ENCODE assay signal across 25 cellular contexts in genomic region chr4:165443276-165443675, GRCh38.
"Had no signal": no experiment of that assay in that cellular context is flagged by ENCODE, and none has a peak within 500 bp of the region (broad histone marks: within the 10 kb centered on the region; RNA-seq: fewer than 3 reads in every experiment).

No MANE protein-coding gene starts in this region.

- DNase-seq: activated CD4-positive, alpha-beta T cell treated with anti-CD3 and anti-CD28 coated beads for 4 hours; activated CD4-positive, alpha-beta T cell treated with anti-CD3 and anti-CD28 coated beads, Interleukin-2, amount 50 U/mL, for 48 hours; activated CD8-positive, alpha-beta memory T cell treated with anti-CD3 and anti-CD28 coated beads, Interleukin-2, amount 10 ng/mL, durations not matched to agents 7 days and 5 days; activated effector memory CD4-positive, alpha-beta T cell treated with anti-CD3 and anti-CD28 coated beads, Interleukin-2, amount 50 U/mL, for 16 hours; activated naive CD4-positive, alpha-beta T cell treated with Interleukin-2 at 50 U/mL for 16 hours; activated naive CD8-positive, alpha-beta T cell treated with anti-CD3 and anti-CD28 coated beads, Interleukin-2, amount 50 U/mL, for 24 hours; activated T-cell treated with anti-CD3 and anti-CD28 coated beads, Interleukin-2, amount 50 U/mL, for 24 hours; amniotic stem cell; caudate nucleus; MG63; MV-4-11; NCI-H1092 treated with DMSO at 0.1 percent for 48 hours; NCI-H1417 treated with DMSO at 0.1 percent for 48 hours; NCI-H1694; NCI-H2029; NCI-H2107; NCI-H510A treated with DMSO at 0.1 percent for 48 hours; NCI-H69; PC-3; SHP77 treated with DMSO at 0.1 percent for 48 hours; T-helper 1 cell; WERI-Rb-1 had no signal

- ATAC-seq: activated CD8-positive, alpha-beta memory T cell treated with anti-CD3 and anti-CD28 coated beads, Interleukin-2, amount 10 ng/mL, durations not matched to agents 7 days and 5 days; activated naive CD4-positive, alpha-beta T cell treated with anti-CD3 and anti-CD28 coated beads, Interleukin-2, amount 50 U/mL, for 72 hours; activated naive CD8-positive, alpha-beta T cell treated with anti-CD3 and anti-CD28 coated beads, Interleukin-2, amount 50 U/mL, for 24 hours; PC-3 had no signal

- H3K4me3 ChIP-seq: ascending aorta, breast epithelium, MG63 had no signal
